ENCODE assay signal across 14 cellular contexts in genomic region chr15:74158855-74159650, GRCh38.
DNase-seq lines count a peak whose midpoint lies in the region; ATAC-seq and TF ChIP-seq lines count a peak whose summit lies in the region.
"Had no signal": no experiment of that assay in that cellular context is flagged by ENCODE, and none has a peak within 500 bp of the region (broad histone marks: within the 10 kb centered on the region; RNA-seq: fewer than 3 reads in every experiment).

No MANE protein-coding gene starts in this region.

- TF ChIP-seq CTCF in GM20000 (IDR thresholded peaks at IDR 0.05; ENCODE audit: extremely low read depth, missing control alignments) = no peak

- DNase-seq in GM20000 (ENCODE audit: low spot score) = peak; percentile 64
- peak in 1 of 61 donors; percentile 38 for DNase-seq in caudate nucleus (lab: John Stamatoyannopoulos, UW)
- DNase-seq in NCI-H1694 treated with DMSO at 0.1 percent for 48 hours (lab: John Stamatoyannopoulos, UW) = no peak
- no peak for DNase-seq in activated gamma-delta T cell treated with Interleukin-2 at 50 U/mL for 16 hours
- DNase-seq in central memory CD4-positive, alpha-beta T cell = no peak
- no peak for DNase-seq in NCI-H146 treated with DMSO at 0.1 percent for 48 hours (lab: John Stamatoyannopoulos, UW; ENCODE audit: unreplicated experiment)
- DNase-seq: mammary epithelial cell; ovary; Right ventricle myocardium superior; stimulated activated naive CD4-positive, alpha-beta T cell had no signal

- peak overlapping the region; percentile 77 for H3K27ac ChIP-seq in caudate nucleus (ENCODE audit: low read depth, low read length)
- H3K27ac ChIP-seq: epithelial cell of prostate, ovary, VCaP had no signal

- peak; percentile 62 for ATAC-seq in GM18511 (IDR thresholded peaks at IDR 0.05; ENCODE audit: unreplicated experiment)
- peak; percentile 67 for ATAC-seq in HG03060 (IDR thresholded peaks at IDR 0.05; ENCODE audit: low read depth, unreplicated experiment)
